Comparison of ENCODE assay signal across 10 cellular contexts in genomic region chr3:157087398-157088132, GRCh38.
DNase-seq lines count a peak whose midpoint lies in the region; ATAC-seq, FAIRE-seq and TF ChIP-seq lines count a peak whose summit lies in the region.
"Had no signal": no experiment of that assay in that cellular context is flagged by ENCODE, and none has a peak within 500 bp of the region (broad histone marks: within the 10 kb centered on the region; RNA-seq: fewer than 3 reads in every experiment).

No MANE protein-coding gene starts in this region.

- no peaks in the 10 kb centered on the region for H3K9me3 Mint-ChIP-seq in activated CD4-positive, alpha-beta T cell treated with anti-CD3 and anti-CD28 coated beads for 36 hours (ENCODE audit: low read depth)
- H3K9me3 Mint-ChIP-seq: CD14-positive monocyte had no signal

- H3K4me3 ChIP-seq in adipocyte (ENCODE audit: low read length) (peak overlapping the region; percentile 81), kidney (ENCODE audit: low read length in 2 of 2) (peak overlapping the region; percentile 65 to 69), thymus (ENCODE audit: low read length) (no peak overlapping the region)

- peak overlapping the region; percentile 72 for H3K4me3 Mint-ChIP-seq in activated CD4-positive, alpha-beta T cell treated with anti-CD3 and anti-CD28 coated beads for 36 hours

- H3K27ac ChIP-seq in kidney (ENCODE audit: low read depth in 2 of 2, low read length in 2 of 2) = peak overlapping the region; percentile 100
- H3K27ac ChIP-seq in thymus (ENCODE audit: low read depth) = peak overlapping the region; percentile 47

- WGBS in thymus = 92% methylated on average over 6 of the region's 6 CpGs

- intact Hi-C loops in activated CD4-positive, alpha-beta T cell treated with anti-CD3 and anti-CD28 coated beads for 36 hours (cut with DNase I, micrococcal nuclease) = loop anchor here (1.0 to 10.0 kb wide), 8 partner anchors 15 to 1233 kb away; partner anchors contain the start of genes SLC33A1 (in 1 of the 2) and TIPARP (in 1 of the 2)
- intact Hi-C loops in kidney (cut with DNase I) = loop anchor here (10.0 kb wide), 1 partner anchor 47 kb away; no protein-coding TSS in a partner anchor

- no peaks in the 10 kb centered on the region for H3K27me3 ChIP-seq in adipocyte (replicated peaks; ENCODE audit: control insufficient read depth, insufficient read depth, low read length)
- H3K27me3 ChIP-seq in thymus (ENCODE audit: control insufficient read depth, insufficient read depth) = no peaks in the 10 kb centered on the region

- H3K4me1 Mint-ChIP-seq in activated CD4-positive, alpha-beta T cell treated with anti-CD3 and anti-CD28 coated beads for 36 hours = peaks cover 69% of the 10 kb centered on the region

- H3K9ac ChIP-seq in adipocyte (ENCODE audit: low read length) = peak overlapping the region; percentile 94
- H3K9ac ChIP-seq in kidney (ENCODE audit: low read length in 2 of 2) = peak overlapping the region; percentile 38 to 93

- peak overlapping the region; percentile 97 for H3K27ac Mint-ChIP-seq in activated CD4-positive, alpha-beta T cell treated with anti-CD3 and anti-CD28 coated beads for 36 hours

- peaks cover 1% of the 10 kb centered on the region for H3K27me3 Mint-ChIP-seq in activated CD4-positive, alpha-beta T cell treated with anti-CD3 and anti-CD28 coated beads for 36 hours

- FAIRE-seq in kidney (lab: Jason Lieb, UNC) = no peak

- H3K36me3 Mint-ChIP-seq in activated CD4-positive, alpha-beta T cell treated with anti-CD3 and anti-CD28 coated beads for 36 hours (ENCODE audit: low read depth) = peaks cover 3% of the 10 kb centered on the region
- H3K36me3 Mint-ChIP-seq: CD14-positive monocyte had no signal

- POLR2A ChIA-PET in activated CD4-positive, alpha-beta T cell treated with anti-CD3 and anti-CD28 coated beads for 36 hours (lab: Charles Lee) = interaction anchor here (0.6 to 3.8 kb wide), 3 partner anchors 19 to 186 kb away, joined by 3 to 35 read pairs (median 3); no protein-coding TSS in a partner anchor

- H3K36me3 ChIP-seq in adipocyte (ENCODE audit: control insufficient read depth, insufficient read depth, low read length, severe bottlenecking) = no peaks in the 10 kb centered on the region
- no peaks in the 10 kb centered on the region for H3K36me3 ChIP-seq in kidney (ENCODE audit: control insufficient read depth in 1 of 2, insufficient read depth in 2 of 2, low read length in 2 of 2)
- no peaks in the 10 kb centered on the region for H3K36me3 ChIP-seq in thymus (ENCODE audit: control insufficient read depth, insufficient read depth)

- DNase-seq in activated CD4-positive, alpha-beta T cell treated with anti-CD3 and anti-CD28 coated beads for 36 hours = peak; percentile 26
- no peak for DNase-seq in activated CD4-positive, alpha-beta T cell treated with anti-CD3 and anti-CD28 coated beads for 1 hour
- peak; percentile 44 for DNase-seq in adipocyte (ENCODE audit: low read depth)
- DNase-seq in kidney = no peak
- DNase-seq in cerebellar nuclear complex (lab: John Stamatoyannopoulos, UW) = no peak
- no peak for DNase-seq in NCI-H1436 (lab: John Stamatoyannopoulos, UW)
- DNase-seq: NCI-H446 had no signal

- no peak for ATAC-seq in activated CD4-positive, alpha-beta T cell treated with anti-CD3 and anti-CD28 coated beads for 36 hours
- no peak for ATAC-seq in GM19351 (IDR thresholded peaks at IDR 0.05; ENCODE audit: unreplicated experiment)

- peaks cover 42% of the 10 kb centered on the region for H3K4me1 ChIP-seq in adipocyte (ENCODE audit: control insufficient read depth, insufficient read depth, low read length)
- peaks cover 19 to 20% of the 10 kb centered on the region in 2 donors for H3K4me1 ChIP-seq in kidney (ENCODE audit: control insufficient read depth in 1 of 2, insufficient read depth in 1 of 2, low read depth in 1 of 2, low read length in 2 of 2)
- H3K4me1 ChIP-seq in thymus (ENCODE audit: control insufficient read depth, insufficient read depth, low read length) = peaks cover 15% of the 10 kb centered on the region

- H3K9me3 ChIP-seq in adipocyte (ENCODE audit: control insufficient read depth, low read length) (no peaks in the 10 kb centered on the region), kidney (ENCODE audit: control insufficient read depth in 1 of 2, low read length in 2 of 2) (no peaks in the 10 kb centered on the region), thymus (ENCODE audit: control insufficient read depth) (no peaks in the 10 kb centered on the region)

- no peak for TF ChIP-seq CTCF in kidney (IDR thresholded peaks at IDR 0.05; ENCODE audit: borderline replicate concordance, extremely low read depth, insufficient read depth)

- CTCF ChIA-PET in activated CD4-positive, alpha-beta T cell treated with anti-CD3 and anti-CD28 coated beads for 36 hours (lab: Charles Lee) = interaction anchor here (0.7 to 11.4 kb wide), 8 partner anchors 15 to 533 kb away, joined by 3 to 93 read pairs (median 6); partner anchors contain the start of genes SSR3 and TIPARP

Comparison
In these comparisons a context has a peak if more than half of its experiments do, and no peak if none do; other contexts are left out.
1. DNase-seq: peak in activated CD4-positive, alpha-beta T cell treated with anti-CD3 and anti-CD28 coated beads for 36 hours (single experiment) and adipocyte (single experiment); none in activated CD4-positive, alpha-beta T cell treated with anti-CD3 and anti-CD28 coated beads for 1 hour (single experiment), kidney (single experiment), cerebellar nuclear complex (0 of 2) and NCI-H1436 (single experiment).